Comparison of ENCODE assay signal across 1 cellular context in genomic region chr3:117114517-117115265, GRCh38.
TF ChIP-seq lines count a peak whose summit lies in the region.

No MANE protein-coding gene starts in this region.

TF ChIP-seq in H1, 55 proteins besides CTCF, POLR2A, EP300 and RAD21:
- no peak for TF ChIP-seq CHD1 (IDR thresholded peaks at IDR 0.05; ENCODE audit: low read depth, low read length)
- TF ChIP-seq CHD2 (IDR thresholded peaks at IDR 0.05; ENCODE audit: low read length): no peak
- no peak for TF ChIP-seq FOSL1 (IDR thresholded peaks at IDR 0.05; ENCODE audit: insufficient read depth, low read depth, low read length)
- no peak for TF ChIP-seq NRF1 (IDR thresholded peaks at IDR 0.05; ENCODE audit: low read depth, low read length)
- TF ChIP-seq ATF2 (IDR thresholded peaks at IDR 0.05; ENCODE audit: low read length): no peak
- no peak for TF ChIP-seq PHF8 (conservative IDR thresholded peaks at IDR 0.05; ENCODE audit: low read depth, low read length)
- TF ChIP-seq HDAC6 (IDR thresholded peaks at IDR 0.05; ENCODE audit: low read depth, low read length): no peak
- no peak for TF ChIP-seq TBP (IDR thresholded peaks at IDR 0.05; ENCODE audit: low read depth, low read length)
- no peak for TF ChIP-seq HDAC2 (IDR thresholded peaks at IDR 0.05; ENCODE audit: borderline replicate concordance in 1 of 2, low read depth in 2 of 2, low read length in 2 of 2)
- TF ChIP-seq YY1 (IDR thresholded peaks at IDR 0.05; ENCODE audit: low read depth, low read length): no peak
- no peak for TF ChIP-seq CTBP2 (IDR thresholded peaks at IDR 0.05; ENCODE audit: borderline replicate concordance, insufficient read depth, insufficient read length, low read length)
- no peak for TF ChIP-seq BRCA1 (IDR thresholded peaks at IDR 0.05; ENCODE audit: low read depth, low read length)
- TF ChIP-seq CBX5 (IDR thresholded peaks at IDR 0.05; ENCODE audit: low read depth, low read length): no peak
- TF ChIP-seq RXRA (IDR thresholded peaks at IDR 0.05; ENCODE audit: insufficient read depth, low read depth, low read length): no peak
- TF ChIP-seq SIRT6 (IDR thresholded peaks at IDR 0.05; ENCODE audit: low read length): no peak
- no peak for TF ChIP-seq JUND (IDR thresholded peaks at IDR 0.05; ENCODE audit: low read length)
- TF ChIP-seq TAF1 (IDR thresholded peaks at IDR 0.05; ENCODE audit: low read depth, low read length): no peak
TF ChIP-seq in H1: peak in this region for 0.
